In genomic region chr17:39702901-39703893, GRCh38 we compare ENCODE assay signal across 11 cellular contexts. TPM values are rescaled to one million over a fixed set of nuclear protein-coding genes. Genes with fewer than 3 reads are reported as not detected.
DNase-seq lines count a peak whose midpoint lies in the region; ATAC-seq and TF ChIP-seq lines count a peak whose summit lies in the region.
"Had no signal": no experiment of that assay in that cellular context is flagged by ENCODE, and none has a peak within 500 bp of the region (broad histone marks: within the 10 kb centered on the region; RNA-seq: fewer than 3 reads in every experiment).

No MANE protein-coding gene starts in this region.

- peaks cover 34% of the 10 kb centered on the region for H3K27me3 Mint-ChIP-seq in activated naive CD8-positive, alpha-beta T cell treated with anti-CD3 and anti-CD28 coated beads, Interleukin-2, amount 50 U/mL, for 24 hours
- peaks cover 36% of the 10 kb centered on the region for H3K27me3 Mint-ChIP-seq in activated naive CD8-positive, alpha-beta T cell treated with anti-CD3 and anti-CD28 coated beads for 36 hours
- H3K27me3 Mint-ChIP-seq in WTC11 (ENCODE audit: low read depth) (no peaks in the 10 kb centered on the region), memory B cell (peaks cover 19% of the 10 kb centered on the region), type B pancreatic cell (no peaks in the 10 kb centered on the region)

- CTCF ChIA-PET in WTC11 (lab: Charles Lee) = interaction anchor here (1.0 to 7.9 kb wide), 8 partner anchors 15 to 82 kb away, joined by 3 to 77 read pairs (median 4); partner anchors contain the start of gene MIEN1

- POLR2A ChIA-PET in WTC11 (lab: Charles Lee) = no interaction called here

- H3K36me3 Mint-ChIP-seq in activated naive CD8-positive, alpha-beta T cell treated with anti-CD3 and anti-CD28 coated beads, Interleukin-2, amount 50 U/mL, for 24 hours (ENCODE audit: low read depth) = no peaks in the 10 kb centered on the region
- no peaks in the 10 kb centered on the region for H3K36me3 Mint-ChIP-seq in activated naive CD8-positive, alpha-beta T cell treated with anti-CD3 and anti-CD28 coated beads for 36 hours
- peaks cover 16% of the 10 kb centered on the region for H3K36me3 Mint-ChIP-seq in WTC11
- peaks cover 2% of the 10 kb centered on the region for H3K36me3 Mint-ChIP-seq in memory B cell
- H3K36me3 Mint-ChIP-seq in type B pancreatic cell = peaks cover 6% of the 10 kb centered on the region
- H3K36me3 Mint-ChIP-seq: activated naive CD8-positive, alpha-beta T cell had no signal

- peak; percentile 58 for ATAC-seq in activated naive CD8-positive, alpha-beta T cell treated with anti-CD3 and anti-CD28 coated beads, Interleukin-2, amount 50 U/mL, for 24 hours
- no peak for ATAC-seq in WTC11
- ATAC-seq in memory B cell (ENCODE audit: low read depth) = peak; percentile 88
- no peak for ATAC-seq in GM18517 (IDR thresholded peaks at IDR 0.05; ENCODE audit: unreplicated experiment)
- ATAC-seq: mucosa of descending colon had no signal

- no peak overlapping the region for H3K27ac Mint-ChIP-seq in activated naive CD8-positive, alpha-beta T cell treated with anti-CD3 and anti-CD28 coated beads, Interleukin-2, amount 50 U/mL, for 24 hours
- no peak overlapping the region for H3K27ac Mint-ChIP-seq in activated naive CD8-positive, alpha-beta T cell treated with anti-CD3 and anti-CD28 coated beads for 36 hours
- H3K27ac Mint-ChIP-seq in WTC11 = peak overlapping the region; percentile 91
- peak overlapping the region; percentile 29 for H3K27ac Mint-ChIP-seq in memory B cell
- H3K27ac Mint-ChIP-seq in type B pancreatic cell = peak overlapping the region; percentile 82
- H3K27ac Mint-ChIP-seq: activated naive CD8-positive, alpha-beta T cell had no signal

- H3K9me3 Mint-ChIP-seq in activated naive CD8-positive, alpha-beta T cell treated with anti-CD3 and anti-CD28 coated beads, Interleukin-2, amount 50 U/mL, for 24 hours = no peaks in the 10 kb centered on the region
- H3K9me3 Mint-ChIP-seq in activated naive CD8-positive, alpha-beta T cell treated with anti-CD3 and anti-CD28 coated beads for 36 hours = no peaks in the 10 kb centered on the region
- no peaks in the 10 kb centered on the region for H3K9me3 Mint-ChIP-seq in WTC11
- H3K9me3 Mint-ChIP-seq in memory B cell = no peaks in the 10 kb centered on the region
- no peaks in the 10 kb centered on the region for H3K9me3 Mint-ChIP-seq in type B pancreatic cell

- H3K4me3 Mint-ChIP-seq in activated naive CD8-positive, alpha-beta T cell treated with anti-CD3 and anti-CD28 coated beads, Interleukin-2, amount 50 U/mL, for 24 hours = no peak overlapping the region
- H3K4me3 Mint-ChIP-seq in activated naive CD8-positive, alpha-beta T cell treated with anti-CD3 and anti-CD28 coated beads for 36 hours = no peak overlapping the region
- H3K4me3 Mint-ChIP-seq in WTC11 (peak overlapping the region; percentile 95), memory B cell (no peak overlapping the region), type B pancreatic cell (peak overlapping the region; percentile 99)
- H3K4me3 Mint-ChIP-seq: activated naive CD8-positive, alpha-beta T cell had no signal

- peaks cover 18% of the 10 kb centered on the region for H3K4me1 Mint-ChIP-seq in activated naive CD8-positive, alpha-beta T cell treated with anti-CD3 and anti-CD28 coated beads, Interleukin-2, amount 50 U/mL, for 24 hours
- peaks cover 13% of the 10 kb centered on the region for H3K4me1 Mint-ChIP-seq in activated naive CD8-positive, alpha-beta T cell treated with anti-CD3 and anti-CD28 coated beads for 36 hours
- H3K4me1 Mint-ChIP-seq in WTC11 (peaks cover 60% of the 10 kb centered on the region), memory B cell (peaks cover 14% of the 10 kb centered on the region), type B pancreatic cell (ENCODE audit: unreplicated experiment) (peaks cover 41% of the 10 kb centered on the region)

- no peak for DNase-seq in activated naive CD8-positive, alpha-beta T cell treated with anti-CD3 and anti-CD28 coated beads, Interleukin-2, amount 50 U/mL, for 24 hours
- no peak for DNase-seq in activated naive CD8-positive, alpha-beta T cell treated with anti-CD3 and anti-CD28 coated beads for 36 hours
- DNase-seq in WTC11 (ENCODE audit: low spot score) (no peak), memory B cell (ENCODE audit: low spot score in 2 of 2) (no peak), type B pancreatic cell (ENCODE audit: extremely low spot score, unreplicated experiment) (no peak), hypothalamus (lab: John Stamatoyannopoulos, UW) (no peak)
- DNase-seq in activated effector memory CD4-positive, alpha-beta T cell treated with anti-CD3 and anti-CD28 coated beads, Interleukin-2, amount 50 U/mL, for 16 hours = no peak
- DNase-seq: erythroblast had no signal

- TF ChIP-seq CTCF in WTC11 (IDR thresholded peaks at IDR 0.05) (no peak), type B pancreatic cell (conservative IDR thresholded peaks at IDR 0.05) (no peak)

TF ChIP-seq in WTC11, 78 proteins besides CTCF, POLR2A, EP300 and RAD21:
- TF ChIP-seq GABPB1 (CRISPR knock-in tag; IDR thresholded peaks at IDR 0.05) (peak; percentile 70), CDX4 (CRISPR knock-in tag; IDR thresholded peaks at IDR 0.05; ENCODE audit: borderline replicate concordance) (no peak)

RNA-seq across cellular contexts. Expression of gene ERBB2, which starts 3.3 kb away (rescaled TPM):
- 1 to 10 TPM; 3.8 to 4.3 TPM for total RNA-seq in activated naive CD8-positive, alpha-beta T cell treated with anti-CD3 and anti-CD28 coated beads for 36 hours
- total RNA-seq in WTC11 (2021) (153 to 209 TPM (median 158 TPM) in 3 replicates), type B pancreatic cell (ENCODE audit: low replicate concordance) (123 and 230 TPM in 2 replicates)

RNA-seq across cellular contexts. Expression of gene PGAP3, which starts 15.3 kb away (rescaled TPM):
- 1 to 10 TPM; 7.8 to 8.9 TPM for total RNA-seq in activated naive CD8-positive, alpha-beta T cell treated with anti-CD3 and anti-CD28 coated beads for 36 hours
- total RNA-seq in WTC11 (2021) (24.3 to 25.7 TPM (median 24.9 TPM) in 3 replicates), type B pancreatic cell (ENCODE audit: low replicate concordance) (23.5 and 31.5 TPM in 2 replicates)

RNA-seq across cellular contexts. Expression of gene MIEN1, which starts 27.1 kb away (rescaled TPM):
- 10 to 100 TPM; 30.7 to 33.3 TPM for total RNA-seq in activated naive CD8-positive, alpha-beta T cell treated with anti-CD3 and anti-CD28 coated beads for 36 hours
- total RNA-seq in WTC11 (2021) (40.6 to 46.7 TPM (median 46.5 TPM) in 3 replicates), type B pancreatic cell (ENCODE audit: low replicate concordance) (39.8 and 67.2 TPM in 2 replicates)

RNA-seq across cellular contexts. Expression of gene GRB7, which starts 34.5 kb away (rescaled TPM):
- under 1 TPM; 0.60 to 0.84 TPM for total RNA-seq in activated naive CD8-positive, alpha-beta T cell treated with anti-CD3 and anti-CD28 coated beads for 36 hours
- total RNA-seq in WTC11 (2021) = 42.4 to 48.5 TPM (median 44.0 TPM) in 3 replicates
- 31.8 and 73.9 TPM in 2 replicates for total RNA-seq in type B pancreatic cell (ENCODE audit: low replicate concordance)

RNA-seq across cellular contexts. Expression of gene PNMT, which starts 34.9 kb away (rescaled TPM):
- not detected for total RNA-seq in activated naive CD8-positive, alpha-beta T cell treated with anti-CD3 and anti-CD28 coated beads for 36 hours
- total RNA-seq in WTC11 (2021) (2.4 to 3.1 TPM (median 2.7 TPM) in 3 replicates), type B pancreatic cell (ENCODE audit: low replicate concordance) (3.3 and 5.4 TPM in 2 replicates)

Comparison
In these comparisons a context has a peak if more than half of its experiments do, and no peak if none do; other contexts are left out.
1. ATAC-seq: peak in activated naive CD8-positive, alpha-beta T cell treated with anti-CD3 and anti-CD28 coated beads, Interleukin-2, amount 50 U/mL, for 24 hours (single experiment) and memory B cell (single experiment); none in WTC11 (single experiment) and GM18517 (single experiment).
2. H3K27ac Mint-ChIP-seq: peak in WTC11 (single experiment), memory B cell (single experiment) and type B pancreatic cell (single experiment); none in activated naive CD8-positive, alpha-beta T cell treated with anti-CD3 and anti-CD28 coated beads, Interleukin-2, amount 50 U/mL, for 24 hours (single experiment) and activated naive CD8-positive, alpha-beta T cell treated with anti-CD3 and anti-CD28 coated beads for 36 hours (single experiment).
3. H3K4me3 Mint-ChIP-seq: peak in WTC11 (single experiment) and type B pancreatic cell (single experiment); none in activated naive CD8-positive, alpha-beta T cell treated with anti-CD3 and anti-CD28 coated beads, Interleukin-2, amount 50 U/mL, for 24 hours (single experiment), activated naive CD8-positive, alpha-beta T cell treated with anti-CD3 and anti-CD28 coated beads for 36 hours (single experiment) and memory B cell (single experiment).
4. RNA of gene ERBB2, which starts 3.3 kb away (total RNA-seq): 153 to 209 TPM in WTC11 and 123 to 230 TPM in type B pancreatic cell; 3.8 to 4.3 TPM in activated naive CD8-positive, alpha-beta T cell treated with anti-CD3 and anti-CD28 coated beads for 36 hours; every median in the first group is over 10 times any median in the second.